Comparison of ENCODE assay signal across 1 cellular context in genomic region chr11:77589521-77590193, GRCh38.
TF ChIP-seq lines count a peak whose summit lies in the region.

AQP11 (plus strand) TSS chr11:77589953; CDS start chr11:77589993, 40 bp downstream.

TF ChIP-seq in K562, 482 proteins besides CTCF, POLR2A, EP300 and RAD21 (continued from another document and continues in another):
- TF ChIP-seq, protein P1, sequence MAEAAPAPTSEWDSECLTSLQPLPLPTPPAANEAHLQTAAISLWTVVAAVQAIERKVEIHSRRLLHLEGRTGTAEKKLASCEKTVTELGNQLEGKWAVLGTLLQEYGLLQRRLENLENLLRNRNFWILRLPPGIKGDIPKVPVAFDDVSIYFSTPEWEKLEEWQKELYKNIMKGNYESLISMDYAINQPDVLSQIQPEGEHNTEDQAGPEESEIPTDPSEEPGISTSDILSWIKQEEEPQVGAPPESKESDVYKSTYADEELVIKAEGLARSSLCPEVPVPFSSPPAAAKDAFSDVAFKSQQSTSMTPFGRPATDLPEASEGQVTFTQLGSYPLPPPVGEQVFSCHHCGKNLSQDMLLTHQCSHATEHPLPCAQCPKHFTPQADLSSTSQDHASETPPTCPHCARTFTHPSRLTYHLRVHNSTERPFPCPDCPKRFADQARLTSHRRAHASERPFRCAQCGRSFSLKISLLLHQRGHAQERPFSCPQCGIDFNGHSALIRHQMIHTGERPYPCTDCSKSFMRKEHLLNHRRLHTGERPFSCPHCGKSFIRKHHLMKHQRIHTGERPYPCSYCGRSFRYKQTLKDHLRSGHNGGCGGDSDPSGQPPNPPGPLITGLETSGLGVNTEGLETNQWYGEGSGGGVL (CRISPR knock-in tag; IDR thresholded peaks at IDR 0.05): no peak
- no peak for TF ChIP-seq NCOA4 (IDR thresholded peaks at IDR 0.05; ENCODE audit: partially characterized antibody)
- TF ChIP-seq CCNT2 (IDR thresholded peaks at IDR 0.05; ENCODE audit: borderline replicate concordance, extremely low read depth, insufficient read length, low read depth, low read length): peak; percentile 80
- no peak for TF ChIP-seq MIER1 (IDR thresholded peaks at IDR 0.05; ENCODE audit: low read depth)
- no peak for TF ChIP-seq FIP1L1 (IDR thresholded peaks at IDR 0.05; ENCODE audit: low read depth, low read length, poor library complexity, severe bottlenecking)
- TF ChIP-seq ATF7 (IDR thresholded peaks at IDR 0.05): peak; percentile 39; the same call in 1 of the 2 replicates
- TF ChIP-seq ZNF408 (CRISPR knock-in tag; IDR thresholded peaks at IDR 0.05; ENCODE audit: low read depth): no peak
- no peak for TF ChIP-seq KLF10 (CRISPR knock-in tag; IDR thresholded peaks at IDR 0.05)
- TF ChIP-seq ZKSCAN3 (CRISPR knock-in tag; IDR thresholded peaks at IDR 0.05): no peak
- no peak for TF ChIP-seq EZH2 (IDR thresholded peaks at IDR 0.05; ENCODE audit: borderline replicate concordance, low read depth, low read length)
- no peak for TF ChIP-seq THRAP3 (IDR thresholded peaks at IDR 0.05; ENCODE audit: borderline replicate concordance)
- TF ChIP-seq, protein P2, sequence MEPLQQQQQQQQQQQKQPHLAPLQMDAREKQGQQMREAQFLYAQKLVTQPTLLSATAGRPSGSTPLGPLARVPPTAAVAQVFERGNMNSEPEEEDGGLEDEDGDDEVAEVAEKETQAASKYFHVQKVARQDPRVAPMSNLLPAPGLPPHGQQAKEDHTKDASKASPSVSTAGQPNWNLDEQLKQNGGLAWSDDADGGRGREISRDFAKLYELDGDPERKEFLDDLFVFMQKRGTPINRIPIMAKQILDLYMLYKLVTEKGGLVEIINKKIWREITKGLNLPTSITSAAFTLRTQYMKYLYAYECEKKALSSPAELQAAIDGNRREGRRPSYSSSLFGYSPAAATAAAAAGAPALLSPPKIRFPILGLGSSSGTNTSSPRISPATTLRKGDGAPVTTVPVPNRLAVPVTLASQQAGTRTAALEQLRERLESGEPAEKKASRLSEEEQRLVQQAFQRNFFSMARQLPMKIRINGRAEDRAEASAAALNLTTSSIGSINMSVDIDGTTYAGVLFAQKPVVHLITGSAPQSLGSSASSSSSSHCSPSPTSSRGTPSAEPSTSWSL (CRISPR knock-in tag; IDR thresholded peaks at IDR 0.05; ENCODE audit: borderline replicate concordance): no peak
- no peak for TF ChIP-seq CBX8 (IDR thresholded peaks at IDR 0.05; ENCODE audit: borderline replicate concordance, extremely low read depth, low read depth, low read length, poor library complexity, severe bottlenecking)
- TF ChIP-seq, protein P3, sequence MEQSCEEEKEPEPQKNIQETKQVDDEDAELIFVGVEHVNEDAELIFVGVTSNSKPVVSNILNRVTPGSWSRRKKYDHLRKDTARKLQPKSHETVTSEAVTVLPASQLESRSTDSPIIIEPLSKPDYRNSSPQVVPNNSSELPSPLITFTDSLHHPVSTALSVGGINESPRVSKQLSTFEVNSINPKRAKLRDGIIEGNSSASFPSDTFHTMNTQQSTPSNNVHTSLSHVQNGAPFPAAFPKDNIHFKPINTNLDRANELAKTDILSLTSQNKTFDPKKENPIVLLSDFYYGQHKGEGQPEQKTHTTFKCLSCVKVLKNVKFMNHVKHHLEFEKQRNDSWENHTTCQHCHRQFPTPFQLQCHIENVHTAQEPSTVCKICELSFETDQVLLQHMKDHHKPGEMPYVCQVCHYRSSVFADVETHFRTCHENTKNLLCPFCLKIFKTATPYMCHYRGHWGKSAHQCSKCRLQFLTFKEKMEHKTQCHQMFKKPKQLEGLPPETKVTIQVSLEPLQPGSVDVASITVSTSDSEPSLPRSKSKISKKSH (CRISPR knock-in tag; IDR thresholded peaks at IDR 0.05): no peak
- no peak for TF ChIP-seq HDAC1 (IDR thresholded peaks at IDR 0.05)
- TF ChIP-seq CEBPG (CRISPR knock-in tag; IDR thresholded peaks at IDR 0.05): no peak
- TF ChIP-seq CEBPG (tag; conservative IDR thresholded peaks at IDR 0.05 in 1 of 2, IDR thresholded peaks at IDR 0.05 in 1 of 2): no peak
- TF ChIP-seq RBFOX2 (IDR thresholded peaks at IDR 0.05; ENCODE audit: low read depth, low read length): peak; percentile 77
- TF ChIP-seq EWSR1 (IDR thresholded peaks at IDR 0.05; ENCODE audit: borderline replicate concordance, low read depth, partially characterized antibody): no peak
- no peak for TF ChIP-seq ELF2 (CRISPR knock-in tag; IDR thresholded peaks at IDR 0.05)
- TF ChIP-seq MLLT1 (IDR thresholded peaks at IDR 0.05): no peak
- TF ChIP-seq RBBP5 (IDR thresholded peaks at IDR 0.05; ENCODE audit: borderline replicate concordance, insufficient read depth, low read length, poor library complexity, severe bottlenecking): peak; percentile 70
- TF ChIP-seq HSF4 (CRISPR knock-in tag; IDR thresholded peaks at IDR 0.05; ENCODE audit: borderline replicate concordance): no peak
- TF ChIP-seq ZFP1 (CRISPR knock-in tag; IDR thresholded peaks at IDR 0.05): no peak
- no peak for TF ChIP-seq ZNF586 (CRISPR knock-in tag; conservative IDR thresholded peaks at IDR 0.05)
- no peak for TF ChIP-seq JUN (IDR thresholded peaks at IDR 0.05; ENCODE audit: borderline replicate concordance, low read depth, low read length)
- no peak for TF ChIP-seq JUN (CRISPR knock-in tag; IDR thresholded peaks at IDR 0.05; ENCODE audit: borderline replicate concordance)
- TF ChIP-seq, protein P4, sequence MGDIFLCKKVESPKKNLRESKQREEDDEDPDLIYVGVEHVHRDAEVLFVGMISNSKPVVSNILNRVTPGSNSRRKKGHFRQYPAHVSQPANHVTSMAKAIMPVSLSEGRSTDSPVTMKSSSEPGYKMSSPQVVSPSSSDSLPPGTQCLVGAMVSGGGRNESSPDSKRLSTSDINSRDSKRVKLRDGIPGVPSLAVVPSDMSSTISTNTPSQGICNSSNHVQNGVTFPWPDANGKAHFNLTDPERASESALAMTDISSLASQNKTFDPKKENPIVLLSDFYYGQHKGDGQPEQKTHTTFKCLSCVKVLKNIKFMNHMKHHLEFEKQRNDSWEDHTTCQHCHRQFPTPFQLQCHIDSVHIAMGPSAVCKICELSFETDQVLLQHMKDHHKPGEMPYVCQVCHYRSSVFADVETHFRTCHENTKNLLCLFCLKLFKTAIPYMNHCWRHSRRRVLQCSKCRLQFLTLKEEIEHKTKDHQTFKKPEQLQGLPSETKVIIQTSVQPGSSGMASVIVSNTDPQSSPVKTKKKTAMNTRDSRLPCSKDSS (IDR thresholded peaks at IDR 0.05; ENCODE audit: low read depth, partially characterized antibody): no peak
- TF ChIP-seq ZNF444 (CRISPR knock-in tag; IDR thresholded peaks at IDR 0.05): no peak
- peak; percentile 71 for TF ChIP-seq CREB1 (IDR thresholded peaks at IDR 0.05)
- TF ChIP-seq CREB1 (CRISPR knock-in tag; IDR thresholded peaks at IDR 0.05): no peak; the same call in 1 of the 2 replicates
- TF ChIP-seq STAT5B (CRISPR knock-in tag; IDR thresholded peaks at IDR 0.05): no peak
- no peak for TF ChIP-seq HDAC8 (tag; IDR thresholded peaks at IDR 0.05)
- 0 out of 2 replicates have a peak, but pooled peaks have one; percentile 38 for TF ChIP-seq HDAC6 (IDR thresholded peaks at IDR 0.05; ENCODE audit: low read depth, low read length)
- TF ChIP-seq NR2C2 (CRISPR knock-in tag; IDR thresholded peaks at IDR 0.05): no peak
- no peak for TF ChIP-seq NR2C2 (tag; IDR thresholded peaks at IDR 0.05)
- no peak for TF ChIP-seq ZEB2 (IDR thresholded peaks at IDR 0.05)
- no peak for TF ChIP-seq PTRF (tag; IDR thresholded peaks at IDR 0.05)
- no peak for TF ChIP-seq ZNF140 (CRISPR knock-in tag; IDR thresholded peaks at IDR 0.05)
- no peak for TF ChIP-seq ZZZ3 (IDR thresholded peaks at IDR 0.05)
- no peak for TF ChIP-seq FOXK2 (conservative IDR thresholded peaks at IDR 0.05 in 1 of 2, IDR thresholded peaks at IDR 0.05 in 1 of 2; ENCODE audit: low read depth in 2 of 2)
- peak; percentile 53; the same call in 1 of the 2 replicates for TF ChIP-seq SUPT5H (IDR thresholded peaks at IDR 0.05)
- TF ChIP-seq, protein P5, sequence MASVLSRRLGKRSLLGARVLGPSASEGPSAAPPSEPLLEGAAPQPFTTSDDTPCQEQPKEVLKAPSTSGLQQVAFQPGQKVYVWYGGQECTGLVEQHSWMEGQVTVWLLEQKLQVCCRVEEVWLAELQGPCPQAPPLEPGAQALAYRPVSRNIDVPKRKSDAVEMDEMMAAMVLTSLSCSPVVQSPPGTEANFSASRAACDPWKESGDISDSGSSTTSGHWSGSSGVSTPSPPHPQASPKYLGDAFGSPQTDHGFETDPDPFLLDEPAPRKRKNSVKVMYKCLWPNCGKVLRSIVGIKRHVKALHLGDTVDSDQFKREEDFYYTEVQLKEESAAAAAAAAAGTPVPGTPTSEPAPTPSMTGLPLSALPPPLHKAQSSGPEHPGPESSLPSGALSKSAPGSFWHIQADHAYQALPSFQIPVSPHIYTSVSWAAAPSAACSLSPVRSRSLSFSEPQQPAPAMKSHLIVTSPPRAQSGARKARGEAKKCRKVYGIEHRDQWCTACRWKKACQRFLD (CRISPR knock-in tag; IDR thresholded peaks at IDR 0.05): 0 out of 2 replicates have a peak, but pooled peaks have one; percentile 27
- TF ChIP-seq TAF7 (tag; IDR thresholded peaks at IDR 0.05): no peak
- no peak for TF ChIP-seq SMAD3 (CRISPR knock-in tag; conservative IDR thresholded peaks at IDR 0.05)
- no peak for TF ChIP-seq ZNF217 (CRISPR knock-in tag; IDR thresholded peaks at IDR 0.05)
- no peak for TF ChIP-seq SMARCC2 (IDR thresholded peaks at IDR 0.05; ENCODE audit: low read depth)
- TF ChIP-seq SOX6 (IDR thresholded peaks at IDR 0.05): 0 out of 2 replicates have a peak, but pooled peaks have one; percentile 25
- TF ChIP-seq KDM2B (CRISPR knock-in tag; IDR thresholded peaks at IDR 0.05): no peak
- TF ChIP-seq, protein P6, sequence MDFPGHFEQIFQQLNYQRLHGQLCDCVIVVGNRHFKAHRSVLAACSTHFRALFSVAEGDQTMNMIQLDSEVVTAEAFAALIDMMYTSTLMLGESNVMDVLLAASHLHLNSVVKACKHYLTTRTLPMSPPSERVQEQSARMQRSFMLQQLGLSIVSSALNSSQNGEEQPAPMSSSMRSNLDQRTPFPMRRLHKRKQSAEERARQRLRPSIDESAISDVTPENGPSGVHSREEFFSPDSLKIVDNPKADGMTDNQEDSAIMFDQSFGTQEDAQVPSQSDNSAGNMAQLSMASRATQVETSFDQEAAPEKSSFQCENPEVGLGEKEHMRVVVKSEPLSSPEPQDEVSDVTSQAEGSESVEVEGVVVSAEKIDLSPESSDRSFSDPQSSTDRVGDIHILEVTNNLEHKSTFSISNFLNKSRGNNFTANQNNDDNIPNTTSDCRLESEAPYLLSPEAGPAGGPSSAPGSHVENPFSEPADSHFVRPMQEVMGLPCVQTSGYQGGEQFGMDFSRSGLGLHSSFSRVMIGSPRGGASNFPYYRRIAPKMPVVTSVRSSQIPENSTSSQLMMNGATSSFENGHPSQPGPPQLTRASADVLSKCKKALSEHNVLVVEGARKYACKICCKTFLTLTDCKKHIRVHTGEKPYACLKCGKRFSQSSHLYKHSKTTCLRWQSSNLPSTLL (IDR thresholded peaks at IDR 0.05): no peak
- no peak for TF ChIP-seq ZNF12 (CRISPR knock-in tag; IDR thresholded peaks at IDR 0.05)
- TF ChIP-seq FOXK1 (CRISPR knock-in tag; IDR thresholded peaks at IDR 0.05; ENCODE audit: borderline replicate concordance): no peak
- no peak for TF ChIP-seq ZBTB26 (CRISPR knock-in tag; IDR thresholded peaks at IDR 0.05)
- TF ChIP-seq, protein P7, sequence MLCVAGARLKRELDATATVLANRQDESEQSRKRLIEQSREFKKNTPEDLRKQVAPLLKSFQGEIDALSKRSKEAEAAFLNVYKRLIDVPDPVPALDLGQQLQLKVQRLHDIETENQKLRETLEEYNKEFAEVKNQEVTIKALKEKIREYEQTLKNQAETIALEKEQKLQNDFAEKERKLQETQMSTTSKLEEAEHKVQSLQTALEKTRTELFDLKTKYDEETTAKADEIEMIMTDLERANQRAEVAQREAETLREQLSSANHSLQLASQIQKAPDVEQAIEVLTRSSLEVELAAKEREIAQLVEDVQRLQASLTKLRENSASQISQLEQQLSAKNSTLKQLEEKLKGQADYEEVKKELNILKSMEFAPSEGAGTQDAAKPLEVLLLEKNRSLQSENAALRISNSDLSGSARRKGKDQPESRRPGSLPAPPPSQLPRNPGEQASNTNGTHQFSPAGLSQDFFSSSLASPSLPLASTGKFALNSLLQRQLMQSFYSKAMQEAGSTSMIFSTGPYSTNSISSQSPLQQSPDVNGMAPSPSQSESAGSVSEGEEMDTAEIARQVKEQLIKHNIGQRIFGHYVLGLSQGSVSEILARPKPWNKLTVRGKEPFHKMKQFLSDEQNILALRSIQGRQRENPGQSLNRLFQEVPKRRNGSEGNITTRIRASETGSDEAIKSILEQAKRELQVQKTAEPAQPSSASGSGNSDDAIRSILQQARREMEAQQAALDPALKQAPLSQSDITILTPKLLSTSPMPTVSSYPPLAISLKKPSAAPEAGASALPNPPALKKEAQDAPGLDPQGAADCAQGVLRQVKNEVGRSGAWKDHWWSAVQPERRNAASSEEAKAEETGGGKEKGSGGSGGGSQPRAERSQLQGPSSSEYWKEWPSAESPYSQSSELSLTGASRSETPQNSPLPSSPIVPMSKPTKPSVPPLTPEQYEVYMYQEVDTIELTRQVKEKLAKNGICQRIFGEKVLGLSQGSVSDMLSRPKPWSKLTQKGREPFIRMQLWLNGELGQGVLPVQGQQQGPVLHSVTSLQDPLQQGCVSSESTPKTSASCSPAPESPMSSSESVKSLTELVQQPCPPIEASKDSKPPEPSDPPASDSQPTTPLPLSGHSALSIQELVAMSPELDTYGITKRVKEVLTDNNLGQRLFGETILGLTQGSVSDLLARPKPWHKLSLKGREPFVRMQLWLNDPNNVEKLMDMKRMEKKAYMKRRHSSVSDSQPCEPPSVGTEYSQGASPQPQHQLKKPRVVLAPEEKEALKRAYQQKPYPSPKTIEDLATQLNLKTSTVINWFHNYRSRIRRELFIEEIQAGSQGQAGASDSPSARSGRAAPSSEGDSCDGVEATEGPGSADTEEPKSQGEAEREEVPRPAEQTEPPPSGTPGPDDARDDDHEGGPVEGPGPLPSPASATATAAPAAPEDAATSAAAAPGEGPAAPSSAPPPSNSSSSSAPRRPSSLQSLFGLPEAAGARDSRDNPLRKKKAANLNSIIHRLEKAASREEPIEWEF (CRISPR knock-in tag; IDR thresholded peaks at IDR 0.05): no peak
- peak; percentile 42; the same call in 1 of the 2 replicates for TF ChIP-seq GABPB1 (CRISPR knock-in tag; IDR thresholded peaks at IDR 0.05)
